Comparison of ENCODE assay signal across 1 cellular context in genomic region chr5:159458217-159458711, GRCh38.
TF ChIP-seq lines count a peak whose summit lies in the region.

No MANE protein-coding gene starts in this region.

TF ChIP-seq in GM12878, 131 proteins besides CTCF, POLR2A, EP300 and RAD21 (continued from another document and continues in another):
- TF ChIP-seq HDAC2 (IDR thresholded peaks at IDR 0.05) (no peak), POLR2AphosphoS2 (IDR thresholded peaks at IDR 0.05; ENCODE audit: low read depth, low read length) (no peak), CHD1 (IDR thresholded peaks at IDR 0.05; ENCODE audit: low read depth, low read length) (no peak), POLR2AphosphoS5 (IDR thresholded peaks at IDR 0.05; ENCODE audit: low read length) (no peak), JUND (IDR thresholded peaks at IDR 0.05; ENCODE audit: low read depth, low read length) (peak; percentile 93), KLF5 (IDR thresholded peaks at IDR 0.05; ENCODE audit: partially characterized antibody) (peak; percentile 88), MTA2 (IDR thresholded peaks at IDR 0.05; ENCODE audit: low read depth) (peak; percentile 99), BCL3 (IDR thresholded peaks at IDR 0.05; ENCODE audit: borderline replicate concordance, insufficient read depth, low read depth, low read length, poor library complexity, severe bottlenecking) (peak; percentile 100), HCFC1 (IDR thresholded peaks at IDR 0.05; ENCODE audit: low read length) (no peak), SMAD1 (IDR thresholded peaks at IDR 0.05; ENCODE audit: low read depth, partially characterized antibody) (peak; percentile 51), ETV6 (conservative IDR thresholded peaks at IDR 0.05 in 1 of 2, IDR thresholded peaks at IDR 0.05 in 1 of 2; ENCODE audit: borderline replicate concordance in 1 of 2, low read depth in 1 of 2) (peak in 1 of 2 experiments; percentile 99; a peak in 2 of 4 replicates), IRF5 (IDR thresholded peaks at IDR 0.05; ENCODE audit: borderline replicate concordance) (no peak), ZNF592 (IDR thresholded peaks at IDR 0.05) (no peak), CEBPB (IDR thresholded peaks at IDR 0.05; ENCODE audit: borderline replicate concordance in 1 of 2, low read depth in 2 of 2, low read length in 2 of 2) (peak in 1 of 2 experiments; percentile 100; a peak in 2 of 4 replicates), USF2 (IDR thresholded peaks at IDR 0.05; ENCODE audit: borderline replicate concordance, low read depth, low read length) (no peak), RELB (IDR thresholded peaks at IDR 0.05; ENCODE audit: low read depth) (peak; percentile 100), MXI1 (IDR thresholded peaks at IDR 0.05; ENCODE audit: low read depth, low read length) (no peak; the same call in 1 of the 2 replicates), PAX5 (IDR thresholded peaks at IDR 0.05; ENCODE audit: borderline replicate concordance, low read depth, low read length) (peak; percentile 99), SP1 (IDR thresholded peaks at IDR 0.05; ENCODE audit: low read depth, low read length) (peak; percentile 81), ZBTB11 (CRISPR knock-in tag; IDR thresholded peaks at IDR 0.05) (no peak), ATF7 (IDR thresholded peaks at IDR 0.05; ENCODE audit: low read depth) (peak; percentile 94), YY1 (IDR thresholded peaks at IDR 0.05; ENCODE audit: low read depth, low read length) (peak; percentile 27; the same call in 1 of the 2 replicates), ZNF24 (IDR thresholded peaks at IDR 0.05) (peak; percentile 97), DPF2 (IDR thresholded peaks at IDR 0.05) (peak; percentile 100), ZNF384 (IDR thresholded peaks at IDR 0.05; ENCODE audit: borderline replicate concordance, low read depth, low read length) (no peak), NFIC (IDR thresholded peaks at IDR 0.05; ENCODE audit: low read depth, low read length) (peak; percentile 100), WRNIP1 (IDR thresholded peaks at IDR 0.05; ENCODE audit: borderline replicate concordance, low read depth, low read length) (no peak), STAT1 (conservative IDR thresholded peaks at IDR 0.05) (no peak), KAT2A (conservative IDR thresholded peaks at IDR 0.05; ENCODE audit: control insufficient read depth, low read depth, low read length) (no peak), CREB1 (IDR thresholded peaks at IDR 0.05; ENCODE audit: low read depth) (peak; percentile 78), GATAD2B (conservative IDR thresholded peaks at IDR 0.05; ENCODE audit: low read depth) (peak; percentile 93), RFX5 (IDR thresholded peaks at IDR 0.05; ENCODE audit: low read depth, low read length) (no peak), NFXL1 (IDR thresholded peaks at IDR 0.05; ENCODE audit: borderline replicate concordance) (no peak), SMAD5 (IDR thresholded peaks at IDR 0.05; ENCODE audit: low read depth) (no peak), IRF4 (IDR thresholded peaks at IDR 0.05; ENCODE audit: low read depth, low read length) (peak; percentile 100), IKZF2 (IDR thresholded peaks at IDR 0.05) (peak; percentile 100), KDM1A (IDR thresholded peaks at IDR 0.05; ENCODE audit: borderline replicate concordance) (no peak), HDGF (IDR thresholded peaks at IDR 0.05) (no peak), ZBED1 (IDR thresholded peaks at IDR 0.05; ENCODE audit: borderline replicate concordance) (peak; percentile 99), MEF2A (IDR thresholded peaks at IDR 0.05; ENCODE audit: insufficient read depth, low read depth, low read length) (peak; percentile 96)
- TF ChIP-seq, protein P1, sequence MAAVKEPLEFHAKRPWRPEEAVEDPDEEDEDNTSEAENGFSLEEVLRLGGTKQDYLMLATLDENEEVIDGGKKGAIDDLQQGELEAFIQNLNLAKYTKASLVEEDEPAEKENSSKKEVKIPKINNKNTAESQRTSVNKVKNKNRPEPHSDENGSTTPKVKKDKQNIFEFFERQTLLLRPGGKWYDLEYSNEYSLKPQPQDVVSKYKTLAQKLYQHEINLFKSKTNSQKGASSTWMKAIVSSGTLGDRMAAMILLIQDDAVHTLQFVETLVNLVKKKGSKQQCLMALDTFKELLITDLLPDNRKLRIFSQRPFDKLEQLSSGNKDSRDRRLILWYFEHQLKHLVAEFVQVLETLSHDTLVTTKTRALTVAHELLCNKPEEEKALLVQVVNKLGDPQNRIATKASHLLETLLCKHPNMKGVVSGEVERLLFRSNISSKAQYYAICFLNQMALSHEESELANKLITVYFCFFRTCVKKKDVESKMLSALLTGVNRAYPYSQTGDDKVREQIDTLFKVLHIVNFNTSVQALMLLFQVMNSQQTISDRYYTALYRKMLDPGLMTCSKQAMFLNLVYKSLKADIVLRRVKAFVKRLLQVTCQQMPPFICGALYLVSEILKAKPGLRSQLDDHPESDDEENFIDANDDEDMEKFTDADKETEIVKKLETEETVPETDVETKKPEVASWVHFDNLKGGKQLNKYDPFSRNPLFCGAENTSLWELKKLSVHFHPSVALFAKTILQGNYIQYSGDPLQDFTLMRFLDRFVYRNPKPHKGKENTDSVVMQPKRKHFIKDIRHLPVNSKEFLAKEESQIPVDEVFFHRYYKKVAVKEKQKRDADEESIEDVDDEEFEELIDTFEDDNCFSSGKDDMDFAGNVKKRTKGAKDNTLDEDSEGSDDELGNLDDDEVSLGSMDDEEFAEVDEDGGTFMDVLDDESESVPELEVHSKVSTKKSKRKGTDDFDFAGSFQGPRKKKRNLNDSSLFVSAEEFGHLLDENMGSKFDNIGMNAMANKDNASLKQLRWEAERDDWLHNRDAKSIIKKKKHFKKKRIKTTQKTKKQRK (IDR thresholded peaks at IDR 0.05; ENCODE audit: low read depth, low read length) = no peak
- TF ChIP-seq, protein P2, sequence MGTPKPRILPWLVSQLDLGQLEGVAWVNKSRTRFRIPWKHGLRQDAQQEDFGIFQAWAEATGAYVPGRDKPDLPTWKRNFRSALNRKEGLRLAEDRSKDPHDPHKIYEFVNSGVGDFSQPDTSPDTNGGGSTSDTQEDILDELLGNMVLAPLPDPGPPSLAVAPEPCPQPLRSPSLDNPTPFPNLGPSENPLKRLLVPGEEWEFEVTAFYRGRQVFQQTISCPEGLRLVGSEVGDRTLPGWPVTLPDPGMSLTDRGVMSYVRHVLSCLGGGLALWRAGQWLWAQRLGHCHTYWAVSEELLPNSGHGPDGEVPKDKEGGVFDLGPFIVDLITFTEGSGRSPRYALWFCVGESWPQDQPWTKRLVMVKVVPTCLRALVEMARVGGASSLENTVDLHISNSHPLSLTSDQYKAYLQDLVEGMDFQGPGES (IDR thresholded peaks at IDR 0.05) = no peak
- TF ChIP-seq, protein P3, sequence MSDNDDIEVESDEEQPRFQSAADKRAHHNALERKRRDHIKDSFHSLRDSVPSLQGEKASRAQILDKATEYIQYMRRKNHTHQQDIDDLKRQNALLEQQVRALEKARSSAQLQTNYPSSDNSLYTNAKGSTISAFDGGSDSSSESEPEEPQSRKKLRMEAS (IDR thresholded peaks at IDR 0.05; ENCODE audit: low read depth, low read length) = no peak
- TF ChIP-seq, protein P4, sequence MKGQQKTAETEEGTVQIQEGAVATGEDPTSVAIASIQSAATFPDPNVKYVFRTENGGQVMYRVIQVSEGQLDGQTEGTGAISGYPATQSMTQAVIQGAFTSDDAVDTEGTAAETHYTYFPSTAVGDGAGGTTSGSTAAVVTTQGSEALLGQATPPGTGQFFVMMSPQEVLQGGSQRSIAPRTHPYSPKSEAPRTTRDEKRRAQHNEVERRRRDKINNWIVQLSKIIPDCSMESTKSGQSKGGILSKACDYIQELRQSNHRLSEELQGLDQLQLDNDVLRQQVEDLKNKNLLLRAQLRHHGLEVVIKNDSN (IDR thresholded peaks at IDR 0.05; ENCODE audit: borderline replicate concordance, extremely low read length, insufficient read depth, low read depth, low read length) = no peak
